ENCODE assay signal across 28 cellular contexts in the genomic region with DNA sequence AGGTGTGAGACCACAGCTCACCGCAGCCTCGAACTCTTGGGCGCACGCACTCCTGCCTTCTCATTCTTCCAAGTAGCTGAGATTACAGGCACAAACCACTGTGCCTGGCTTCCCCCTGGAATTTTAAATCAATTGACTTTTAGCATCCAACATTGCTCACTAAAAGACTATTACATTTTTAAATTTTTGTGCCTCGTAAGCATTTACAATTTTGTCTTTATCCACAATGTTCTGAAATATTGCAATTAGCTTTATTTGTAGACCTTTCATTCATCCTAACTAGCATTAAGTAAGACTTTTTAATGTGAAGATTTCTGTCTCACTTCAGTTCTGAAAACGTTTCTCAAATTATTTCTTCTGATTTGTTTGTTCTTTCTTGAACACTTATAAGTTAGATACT.
A peak's percentile ranks its signal among the peaks of the same experiment; 100 is the strongest.
DNase-seq lines count a peak whose midpoint lies in the region; ATAC-seq, FAIRE-seq and TF ChIP-seq lines count a peak whose summit lies in the region.
"Had no signal": no experiment of that assay in that cellular context is flagged by ENCODE, and none has a peak within 500 bp of the region (broad histone marks: within the 10 kb centered on the region; RNA-seq: fewer than 3 reads in every experiment).

No MANE protein-coding gene starts in this region.

- H3K27me3 Mint-ChIP-seq in endodermal cell (ENCODE audit: insufficient read depth) (no peaks in the 10 kb centered on the region), Calu3 (ENCODE audit: unreplicated experiment) (peaks cover 27% of the 10 kb centered on the region)
- peaks cover 14% of the 10 kb centered on the region for H3K27me3 Mint-ChIP-seq in stimulated activated memory B cell treated with anti-CD40 and anti-IgM and Interleukin-4, amounts not matched to agents 10 μg/mL and 1 μg/mL and 100 μg/mL, for 72 hours
- H3K27me3 Mint-ChIP-seq: CD4-positive, CD25-positive, alpha-beta regulatory T cell had no signal

- no peak overlapping the region for H2BK5ac ChIP-seq in IMR-90 (ENCODE audit: low read depth, low read length, poor library complexity, severe bottlenecking)

- no peak overlapping the region for H2BK120ac ChIP-seq in IMR-90 (ENCODE audit: low read depth, low read length)

- BruUV-seq in HepG2 (replicated peaks; lab: Mats Ljungman, UMichigan) = no TSS peak
- BruUV-seq in IMR-90 (replicated peaks; lab: Mats Ljungman, UMichigan) = no TSS peak
- BruUV-seq in Calu3 (replicated peaks; lab: Mats Ljungman, UMichigan) = no TSS peak

- H3K27me3 ChIP-seq in HepG2 (ENCODE audit: control insufficient read depth in 1 of 2, insufficient read depth in 2 of 2, low read length in 2 of 2) = no peaks in the 10 kb centered on the region
- no peaks in the 10 kb centered on the region for H3K27me3 ChIP-seq in right lobe of liver
- no peaks in the 10 kb centered on the region; the same call in 1 of the 2 replicates for H3K27me3 ChIP-seq in IMR-90 (ENCODE audit: control insufficient read depth, insufficient read depth, low read length)
- no peaks in the 10 kb centered on the region for H3K27me3 ChIP-seq in endodermal cell (ENCODE audit: control insufficient read depth, insufficient read depth, low read length, poor library complexity, severe bottlenecking)
- H3K27me3 ChIP-seq: BE2C, BLaER1 had no signal

- H3K9me3 Mint-ChIP-seq in endodermal cell (peaks cover 4% of the 10 kb centered on the region), Calu3 (ENCODE audit: low read depth, unreplicated experiment) (no peaks in the 10 kb centered on the region)
- no peaks in the 10 kb centered on the region for H3K9me3 Mint-ChIP-seq in stimulated activated memory B cell treated with anti-CD40 and anti-IgM and Interleukin-4, amounts not matched to agents 10 μg/mL and 1 μg/mL and 100 μg/mL, for 72 hours
- H3K9me3 Mint-ChIP-seq: CD14-positive monocyte; CD4-positive, alpha-beta memory T cell; CD8-positive, alpha-beta memory T cell had no signal

- dilution Hi-C loops in IMR-90 (cut with HindIII; ENCODE audit: low sequenced_read_pairs, unreplicated experiment) = no loop called here

- H4K8ac ChIP-seq in IMR-90 (ENCODE audit: low read depth in 2 of 2, low read length in 2 of 2) = no peak overlapping the region

- H3K4me3 ChIP-seq in HepG2 (replicated peaks in 1 of 3; ENCODE audit: insufficient read depth in 1 of 3, low read depth in 2 of 3, low read length in 3 of 3) (no peak overlapping the region), right lobe of liver (no peak overlapping the region), IMR-90 (ENCODE audit: insufficient read depth, low read depth, low read length) (no peak overlapping the region), endodermal cell (ENCODE audit: low read length) (no peak overlapping the region)
- H3K4me3 ChIP-seq: BLaER1, GM12878 had no signal

- DNase-seq in HepG2 (ENCODE audit: low spot score) (no peak), right lobe of liver (no peak), IMR-90 (no peak), endodermal cell (no peak), NCI-H187 (lab: John Stamatoyannopoulos, UW) (no peak), Calu3 (no peak)
- no peak for DNase-seq in activated naive CD4-positive, alpha-beta T cell treated with anti-CD3 and anti-CD28 coated beads, Interleukin-2, amount 50 U/mL, for 16 hours
- DNase-seq: ACHN; BE2C; C1 segment of cervical spinal cord; Caco-2; CD4-positive, alpha-beta memory T cell; CD4-positive, CD25-positive, alpha-beta regulatory T cell; CD8-positive, alpha-beta memory T cell; DMS 273 treated with DMSO at 0.1 percent for 48 hours; DMS153; DMS53; DMS79; DND-41; EL; GDM1 had no signal

- H3K23ac ChIP-seq in IMR-90 (ENCODE audit: low read depth, low read length) = no peak overlapping the region

- TF ChIP-seq POLR2A in HepG2 (IDR thresholded peaks at IDR 0.05; ENCODE audit: insufficient read depth in 1 of 2, low read depth in 2 of 2, low read length in 2 of 2) (no peak), right lobe of liver (IDR thresholded peaks at IDR 0.05) (no peak), IMR-90 (IDR thresholded peaks at IDR 0.05; ENCODE audit: low read depth, low read length) (no peak)

- CTCF ChIA-PET in HepG2 (lab: Yijun Ruan, JAX; ENCODE audit: low intra/inter-chr PET ratio, low total read pairs) (no interaction called here), IMR-90 (lab: Yijun Ruan, JAX) (interaction anchor here (1.0 kb wide), 1 partner anchor 119 kb away, joined by 7 read pairs; no protein-coding TSS in a partner anchor), Calu3 (lab: Charles Lee) (no interaction called here)

- no peak overlapping the region for H2BK20ac ChIP-seq in IMR-90 (ENCODE audit: low read depth, low read length)

- WGBS in HepG2 (ENCODE audit: low lambda C conversion rate) = 33% methylated on average over 6 of the region's 6 CpGs
- WGBS in right lobe of liver (ENCODE audit: insufficient coverage, low coverage, low lambda C conversion rate, missing lambda C conversion rate) = 53% methylated on average over 6 of the region's 6 CpGs
- 67% methylated on average over 4 of the region's 6 CpGs; no CpG with 5 or more reads in 1 of the 2 experiments for WGBS in IMR-90 (ENCODE audit: extremely low coverage in 2 of 2, insufficient read length in 1 of 2), 2 experiments
- 71 to 80% methylated on average over 5 to 6 of the region's 6 CpGs for WGBS in endodermal cell (ENCODE audit: insufficient coverage in 1 of 2, insufficient read length in 1 of 2), 2 experiments

- no peak overlapping the region for H3K14ac ChIP-seq in IMR-90 (replicated peaks; ENCODE audit: low read depth, low read length)

- in situ Hi-C loops in HepG2 (cut with HindIII; ENCODE audit: extremely low pct_ligation_motif_present, low pct_unique_long_range_greater_than_20kb) = loop anchor here (5.0 kb wide), 1 partner anchor 121 kb away; the partner anchor contains the start of gene HFM1
- in situ Hi-C loops in IMR-90 (cut with MboI; ENCODE audit: low sequenced_read_pairs) = loop anchor here (10.0 kb wide), 2 partner anchors 213 to 643 kb away; no protein-coding TSS in a partner anchor

- H2AK9ac ChIP-seq in IMR-90 (replicated peaks; ENCODE audit: low read depth, low read length, poor library complexity) = no peak overlapping the region

- H4K5ac ChIP-seq in IMR-90 (ENCODE audit: low read depth, low read length) = no peak overlapping the region

- H3K27ac ChIP-seq in HepG2 (ENCODE audit: extremely low read length, insufficient read depth, low read length) (no peak overlapping the region), right lobe of liver (no peak overlapping the region), IMR-90 (ENCODE audit: insufficient read depth, low read length) (no peak overlapping the region), endodermal cell (ENCODE audit: low read depth, low read length) (no peak overlapping the region)
- H3K27ac ChIP-seq: 22Rv1, BLaER1 had no signal

- H3K9ac ChIP-seq in HepG2 (ENCODE audit: insufficient read depth, low read depth, low read length) (no peak overlapping the region), IMR-90 (ENCODE audit: low read depth, low read length) (no peak overlapping the region), endodermal cell (ENCODE audit: extremely low read depth, low read length, poor library complexity, severe bottlenecking) (no peak overlapping the region)
- H3K9ac ChIP-seq: BLaER1 had no signal

- H3K4me3 Mint-ChIP-seq in endodermal cell (no peak overlapping the region), Calu3 (ENCODE audit: low read depth, unreplicated experiment) (no peak overlapping the region)
- no peak overlapping the region for H3K4me3 Mint-ChIP-seq in stimulated activated memory B cell treated with anti-CD40 and anti-IgM and Interleukin-4, amounts not matched to agents 10 μg/mL and 1 μg/mL and 100 μg/mL, for 72 hours
- H3K4me3 Mint-ChIP-seq: CD14-positive monocyte; CD4-positive, alpha-beta memory T cell; CD4-positive, CD25-positive, alpha-beta regulatory T cell; CD8-positive, alpha-beta memory T cell had no signal

- no peak overlapping the region for H3K18ac ChIP-seq in IMR-90 (ENCODE audit: low read depth, low read length)

- no peak overlapping the region for H2AK5ac ChIP-seq in IMR-90 (ENCODE audit: low read depth, low read length)

- H3K9me3 ChIP-seq in HepG2 (ENCODE audit: low read length) (no peaks in the 10 kb centered on the region), right lobe of liver (no peaks in the 10 kb centered on the region), IMR-90 (ENCODE audit: control insufficient read depth, insufficient read depth, low read length) (no peaks in the 10 kb centered on the region), endodermal cell (ENCODE audit: control insufficient read depth, low read length) (no peaks in the 10 kb centered on the region)
- H3K9me3 ChIP-seq: BE2C, BLaER1, Caco-2 had no signal

- ATAC-seq in HepG2 (no peak), right lobe of liver (no peak), IMR-90 (ENCODE audit: low read depth) (no peak)
- no peak for ATAC-seq in stimulated activated memory B cell treated with anti-CD40 and anti-IgM and Interleukin-4, amounts not matched to agents 10 μg/mL and 1 μg/mL and 100 μg/mL, for 72 hours
- ATAC-seq: GM12878 had no signal

- no peak for TF ChIP-seq CTCF in HepG2 (CRISPR knock-in tag; IDR thresholded peaks at IDR 0.05)
- TF ChIP-seq CTCF in right lobe of liver (IDR thresholded peaks at IDR 0.05) = no peak
- no peak for TF ChIP-seq CTCF in IMR-90 (conservative IDR thresholded peaks at IDR 0.05; ENCODE audit: low read depth, low read length)
- no peak for TF ChIP-seq CTCF in endodermal cell (conservative IDR thresholded peaks at IDR 0.05)
- TF ChIP-seq CTCF in Calu3 (IDR thresholded peaks at IDR 0.05; ENCODE audit: unreplicated experiment) = no peak

- H3K4me2 ChIP-seq in HepG2 (ENCODE audit: low read depth, low read length) = no peak overlapping the region
- no peak overlapping the region for H3K4me2 ChIP-seq in IMR-90 (ENCODE audit: low read depth, low read length)
- H3K4me2 ChIP-seq: BLaER1 had no signal

- H3K27ac Mint-ChIP-seq in endodermal cell (peak overlapping the region; percentile 27), Calu3 (ENCODE audit: unreplicated experiment) (no peak overlapping the region)
- H3K27ac Mint-ChIP-seq in stimulated activated memory B cell treated with anti-CD40 and anti-IgM and Interleukin-4, amounts not matched to agents 10 μg/mL and 1 μg/mL and 100 μg/mL, for 72 hours = peak overlapping the region; percentile 41
- H3K27ac Mint-ChIP-seq: CD14-positive monocyte; CD4-positive, CD25-positive, alpha-beta regulatory T cell; CD8-positive, alpha-beta memory T cell had no signal

- H4K91ac ChIP-seq in IMR-90 (ENCODE audit: insufficient read depth, low read depth, low read length) = no peak overlapping the region

- intact Hi-C loops in HepG2 (cut with micrococcal nuclease; ENCODE audit: unreplicated experiment) (loop anchor here (1.0 kb wide), 2 partner anchors 121 to 220 kb away; no protein-coding TSS in a partner anchor), right lobe of liver (cut with DNase I) (loop anchor here in 1 of 2 donors (10.0 kb wide), 1 partner anchor 117 kb away; no protein-coding TSS in a partner anchor), IMR-90 (cut with micrococcal nuclease) (loop anchor here (1.0 to 10.0 kb wide), 3 partner anchors 121 to 1013 kb away; partner anchors contain the start of genes GLMN and RPAP2), Calu3 (cut with micrococcal nuclease; ENCODE audit: unreplicated experiment) (loop anchor here (1.0 to 5.0 kb wide), 4 partner anchors 121 to 1167 kb away; partner anchors contain the start of gene CDC7)

- H3K4ac ChIP-seq in IMR-90 (ENCODE audit: low read depth, low read length) = no peak overlapping the region

- H2BK15ac ChIP-seq in IMR-90 (ENCODE audit: low read depth, low read length) = no peak overlapping the region

- H3K4me1 Mint-ChIP-seq in endodermal cell = peaks cover 7% of the 10 kb centered on the region
- no peaks in the 10 kb centered on the region for H3K4me1 Mint-ChIP-seq in stimulated activated memory B cell treated with anti-CD40 and anti-IgM and Interleukin-4, amounts not matched to agents 10 μg/mL and 1 μg/mL and 100 μg/mL, for 72 hours
- H3K4me1 Mint-ChIP-seq in Calu3 (ENCODE audit: low read depth, unreplicated experiment) = no peaks in the 10 kb centered on the region
- H3K4me1 Mint-ChIP-seq: CD4-positive, alpha-beta memory T cell; CD4-positive, CD25-positive, alpha-beta regulatory T cell; CD8-positive, alpha-beta memory T cell had no signal

- H4K20me1 ChIP-seq in HepG2 (ENCODE audit: insufficient read depth, low read length) (no peaks in the 10 kb centered on the region), IMR-90 (ENCODE audit: insufficient read depth, low read length) (no peaks in the 10 kb centered on the region)
- H4K20me1 ChIP-seq: BLaER1 had no signal

- TF ChIP-seq RAD21 in HepG2 (CRISPR knock-in tag; IDR thresholded peaks at IDR 0.05) (no peak), IMR-90 (IDR thresholded peaks at IDR 0.05; ENCODE audit: low read length) (no peak)

- peaks cover 5% of the 10 kb centered on the region for H3K36me3 Mint-ChIP-seq in endodermal cell (ENCODE audit: low read depth)
- no peaks in the 10 kb centered on the region for H3K36me3 Mint-ChIP-seq in stimulated activated memory B cell treated with anti-CD40 and anti-IgM and Interleukin-4, amounts not matched to agents 10 μg/mL and 1 μg/mL and 100 μg/mL, for 72 hours
- H3K36me3 Mint-ChIP-seq in Calu3 (ENCODE audit: insufficient read depth, unreplicated experiment) = no peaks in the 10 kb centered on the region
- H3K36me3 Mint-ChIP-seq: CD14-positive monocyte; CD4-positive, alpha-beta memory T cell; CD4-positive, CD25-positive, alpha-beta regulatory T cell; CD8-positive, alpha-beta memory T cell had no signal

- H3K36me3 ChIP-seq in HepG2 (replicated peaks in 1 of 2; ENCODE audit: control insufficient read depth in 1 of 2, insufficient read depth in 2 of 2, low read length in 2 of 2) (no peaks in the 10 kb centered on the region), right lobe of liver (no peaks in the 10 kb centered on the region), IMR-90 (ENCODE audit: control insufficient read depth, insufficient read depth, low read length) (no peaks in the 10 kb centered on the region), endodermal cell (ENCODE audit: control insufficient read depth, insufficient read depth, low read length) (no peaks in the 10 kb centered on the region)
- H3K36me3 ChIP-seq: BE2C, BLaER1 had no signal

- no peak overlapping the region for H3K56ac ChIP-seq in IMR-90 (ENCODE audit: extremely low read depth, insufficient read depth, low read length)

- no peak for FAIRE-seq in HepG2 (lab: Jason Lieb, UNC)
- FAIRE-seq: GM12878, GM12892, GM18507 had no signal

- H3K4me1 ChIP-seq in HepG2 (ENCODE audit: insufficient read depth, low read length) (no peaks in the 10 kb centered on the region), right lobe of liver (no peaks in the 10 kb centered on the region), IMR-90 (ENCODE audit: control insufficient read depth, insufficient read depth, low read length) (no peaks in the 10 kb centered on the region), endodermal cell (ENCODE audit: control insufficient read depth, insufficient read depth, low read length) (no peaks in the 10 kb centered on the region)
- H3K4me1 ChIP-seq: BE2C, BLaER1, Caco-2 had no signal

- H2AFZ ChIP-seq in HepG2 (ENCODE audit: low read length) = no peak overlapping the region
- no peak overlapping the region for H2AFZ ChIP-seq in IMR-90 (replicated peaks; ENCODE audit: low read length, poor library complexity)

- H3K79me1 ChIP-seq in IMR-90 (ENCODE audit: low read depth in 1 of 2, low read length in 2 of 2) = no peaks in the 10 kb centered on the region

- H3K79me2 ChIP-seq in HepG2 (ENCODE audit: insufficient read depth, low read length) = no peaks in the 10 kb centered on the region

- TF ChIP-seq EP300 in HepG2 (IDR thresholded peaks at IDR 0.05; ENCODE audit: low read depth in 2 of 2, low read length in 2 of 2) (no peak), HepG2 (CRISPR knock-in tag; IDR thresholded peaks at IDR 0.05; ENCODE audit: borderline replicate concordance) (no peak)

- POLR2A ChIA-PET in HepG2 (lab: Yijun Ruan, JAX) = no interaction called here
- POLR2A ChIA-PET in IMR-90 (lab: Charles Lee; ENCODE audit: unreplicated experiment) = no interaction called here

- no peaks in the 10 kb centered on the region for H3K9me1 ChIP-seq in IMR-90 (ENCODE audit: insufficient read depth, low read length)
